15 cellular contexts compared by ENCODE assay signal in the genomic region with DNA sequence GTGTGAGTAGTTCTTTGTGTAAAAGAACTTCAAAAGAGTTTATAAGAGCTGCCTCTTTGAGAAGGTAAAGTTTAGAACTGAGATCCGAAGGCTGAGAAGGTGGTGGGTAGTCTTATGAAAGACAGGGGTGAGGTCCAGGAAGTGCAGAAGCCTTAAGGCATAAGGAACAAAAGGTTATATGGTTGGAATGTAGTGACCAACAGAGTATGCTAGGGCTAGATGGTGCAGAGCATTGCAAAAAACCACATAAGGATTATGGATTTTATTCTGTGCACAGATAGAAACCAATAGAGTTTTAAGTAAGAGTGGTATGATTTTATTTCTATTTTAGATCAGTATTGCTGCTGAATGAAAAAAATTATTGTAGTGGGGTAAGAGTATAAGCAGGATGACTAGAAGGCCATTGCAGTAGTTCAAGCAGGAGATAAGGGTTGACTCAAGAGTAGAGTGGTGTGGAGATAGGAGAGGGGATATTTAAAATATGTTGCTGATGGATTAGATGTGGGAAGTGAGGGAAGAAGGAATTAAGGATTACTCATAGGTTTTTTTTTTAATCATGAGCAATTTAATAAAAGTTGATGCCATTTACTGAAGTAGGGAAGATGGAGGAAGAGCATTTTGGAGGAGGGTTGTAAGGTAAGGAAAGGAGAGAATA. TPM values are rescaled to one million over a fixed set of nuclear protein-coding genes. Genes with fewer than 3 reads are reported as not detected.
DNase-seq lines count a peak whose midpoint lies in the region; ATAC-seq and TF ChIP-seq lines count a peak whose summit lies in the region.
"Had no signal": no experiment of that assay in that cellular context is flagged by ENCODE, and none has a peak within 500 bp of the region (broad histone marks: within the 10 kb centered on the region; RNA-seq: fewer than 3 reads in every experiment).

No MANE protein-coding gene starts in this region.

- H4K20me1 ChIP-seq in mammary epithelial cell (ENCODE audit: insufficient read depth, low read length) (no peaks in the 10 kb centered on the region), SK-N-SH (ENCODE audit: insufficient read depth) (peaks cover 21% of the 10 kb centered on the region), OCI-LY7 (ENCODE audit: insufficient read depth, low read length) (no peaks in the 10 kb centered on the region)

- TF ChIP-seq RAD21 in SK-N-SH (IDR thresholded peaks at IDR 0.05; ENCODE audit: low read length): no peak

- H3K9ac ChIP-seq in mammary epithelial cell (ENCODE audit: insufficient read depth, low read length) (no peak overlapping the region), SK-N-SH (no peak overlapping the region; the same call in 1 of the 2 replicates)

- in situ Hi-C loops in mammary epithelial cell (cut with MboI; ENCODE audit: low sequenced_read_pairs in 2 of 2): no loop called here

- H3K4me3 ChIP-seq in mammary epithelial cell (replicated peaks in 1 of 3; ENCODE audit: insufficient read depth in 1 of 3, low read depth in 2 of 3, low read length in 3 of 3) (no peak overlapping the region), breast epithelium (no peak overlapping the region), SK-N-SH (ENCODE audit: low read depth in 2 of 2, low read length in 1 of 2) (peak overlapping the region in 1 of 2 experiments; percentile 2; a peak in 2 of 4 replicates), fibroblast of the aortic adventitia (ENCODE audit: low read depth, low read length) (no peak overlapping the region), OCI-LY7 (ENCODE audit: low read depth, low read length, poor library complexity, severe bottlenecking) (no peak overlapping the region)
- H3K4me3 ChIP-seq: testis had no signal

- no peak; a peak in 1 of 4 replicates for TF ChIP-seq EP300 in SK-N-SH (IDR thresholded peaks at IDR 0.05; ENCODE audit: borderline replicate concordance in 1 of 2, low read depth in 1 of 2, low read length in 1 of 2)

- POLR2A ChIA-PET in SK-N-SH (lab: Yijun Ruan, JAX): no interaction called here
- POLR2A ChIA-PET in OCI-LY7 (lab: Charles Lee): interaction anchor here (0.6 to 1.5 kb wide), 2 partner anchors 11 to 260 kb away, joined by 6 to 8 read pairs; no protein-coding TSS in a partner anchor

- peak; percentile 12 for DNase-seq in mammary epithelial cell
- DNase-seq in breast epithelium (ENCODE audit: low spot score in 2 of 2): no peak
- DNase-seq in SK-N-SH: no peak
- peak; percentile 83 for DNase-seq in fibroblast of the aortic adventitia (ENCODE audit: low read depth)
- DNase-seq in OCI-LY7 (ENCODE audit: low spot score): no peak
- DNase-seq in NCI-H1092 treated with DMSO at 0.1 percent for 48 hours (lab: John Stamatoyannopoulos, UW): no peak
- DNase-seq: activated B cell treated with CpG ODN at 0.5 μM for 24 hours; activated naive CD4-positive, alpha-beta T cell treated with Interleukin-2 at 50 U/mL for 16 hours; cerebellar nuclear complex; NCI-H1694 treated with DMSO at 0.1 percent for 48 hours; NCI-H510A treated with DMSO at 0.1 percent for 48 hours; OCI-M1; testis had no signal

- no peaks in the 10 kb centered on the region for H3K9me3 ChIP-seq in mammary epithelial cell (replicated peaks; ENCODE audit: insufficient read depth, low read length)
- H3K9me3 ChIP-seq in breast epithelium: no peaks in the 10 kb centered on the region
- H3K9me3 ChIP-seq in SK-N-SH: peaks cover 4% of the 10 kb centered on the region; the same call in 1 of the 2 replicates
- no peaks in the 10 kb centered on the region for H3K9me3 ChIP-seq in OCI-LY7 (ENCODE audit: low read length)
- H3K9me3 ChIP-seq: testis had no signal

- BruUV-seq in mammary epithelial cell (replicated peaks; lab: Mats Ljungman, UMichigan) (no TSS peak), OCI-LY7 (replicated peaks; lab: Mats Ljungman, UMichigan) (no TSS peak)

- dilution Hi-C loops in mammary epithelial cell (cut with HindIII; ENCODE audit: low sequenced_read_pairs): loop anchor here (5.0 kb wide), 1 partner anchor 37 kb away; no protein-coding TSS in a partner anchor

- H3F3A ChIP-seq in SK-N-SH (replicated peaks; ENCODE audit: insufficient read depth): peaks cover 50% of the 10 kb centered on the region

- H2AFZ ChIP-seq in mammary epithelial cell (ENCODE audit: low read depth, low read length): no peak overlapping the region
- H2AFZ ChIP-seq in SK-N-SH (ENCODE audit: low read depth): no peak overlapping the region
- H2AFZ ChIP-seq in OCI-LY7 (ENCODE audit: low read length): no peak overlapping the region

- intact Hi-C loops in mammary epithelial cell (cut with micrococcal nuclease): no loop called here
- intact Hi-C loops in breast epithelium (cut with DNase I; ENCODE audit: low total_unique reads): no loop called here
- intact Hi-C loops in OCI-LY7 (cut with micrococcal nuclease; ENCODE audit: unreplicated experiment): no loop called here

- H3K4me1 ChIP-seq in mammary epithelial cell (ENCODE audit: insufficient read depth, low read length): peaks cover 45% of the 10 kb centered on the region
- no peaks in the 10 kb centered on the region for H3K4me1 ChIP-seq in breast epithelium
- H3K4me1 ChIP-seq in SK-N-SH (ENCODE audit: control insufficient read depth in 1 of 2, insufficient read depth in 2 of 2, low read depth in 1 of 2, low read length in 1 of 2): peaks cover 9 to 14% of the 10 kb centered on the region in 2 experiments; a peak in 3 of 4 replicates
- H3K4me1 ChIP-seq in OCI-LY7 (ENCODE audit: insufficient read depth, low read length, poor library complexity, severe bottlenecking): peaks cover 25% of the 10 kb centered on the region
- H3K4me1 ChIP-seq: testis had no signal

- H3K79me2 ChIP-seq in mammary epithelial cell (ENCODE audit: insufficient read depth, low read length) (peaks cover 55% of the 10 kb centered on the region), SK-N-SH (ENCODE audit: insufficient read depth) (peaks cover 86% of the 10 kb centered on the region), OCI-LY7 (ENCODE audit: insufficient read depth, low read depth, low read length) (no peaks in the 10 kb centered on the region)

- H3K27ac ChIP-seq in mammary epithelial cell (ENCODE audit: insufficient read depth, low read depth, low read length) (peak overlapping the region; percentile 57), breast epithelium (no peak overlapping the region), SK-N-SH (ENCODE audit: low read depth in 2 of 2, low read length in 1 of 2) (peak overlapping the region; percentile 77 to 79; a peak in 3 of 4 replicates), OCI-LY7 (ENCODE audit: low read depth, low read length, poor library complexity, severe bottlenecking) (no peak overlapping the region)
- H3K27ac ChIP-seq: testis had no signal

- TF ChIP-seq POLR2A in breast epithelium (IDR thresholded peaks at IDR 0.05): no peak

- H3K9me2 ChIP-seq in SK-N-SH (no peaks in the 10 kb centered on the region), OCI-LY7 (ENCODE audit: insufficient read depth, low read length) (no peaks in the 10 kb centered on the region)

- CTCF ChIA-PET in mammary epithelial cell (lab: Charles Lee; ENCODE audit: low non-redundant PET): no interaction called here
- CTCF ChIA-PET in SK-N-SH (lab: Yijun Ruan, JAX): interaction anchor here (1.4 to 2.8 kb wide), 2 partner anchors 32 to 126 kb away, joined by 6 to 11 read pairs; no protein-coding TSS in a partner anchor
- CTCF ChIA-PET in OCI-LY7 (lab: Charles Lee; ENCODE audit: unreplicated experiment): no interaction called here

- TF ChIP-seq CTCF in mammary epithelial cell (conservative IDR thresholded peaks at IDR 0.05 in 1 of 2, IDR thresholded peaks at IDR 0.05 in 1 of 2; ENCODE audit: extremely low read depth in 1 of 2, insufficient read depth in 1 of 2, low read depth in 1 of 2, low read length in 2 of 2) (no peak), breast epithelium (IDR thresholded peaks at IDR 0.05) (no peak), SK-N-SH (IDR thresholded peaks at IDR 0.05) (no peak), fibroblast of the aortic adventitia (IDR thresholded peaks at IDR 0.05; ENCODE audit: insufficient read depth, low read length) (no peak), OCI-LY7 (conservative IDR thresholded peaks at IDR 0.05; ENCODE audit: low read length) (no peak)

- no peak for ATAC-seq in HG02571 (IDR thresholded peaks at IDR 0.05; ENCODE audit: unreplicated experiment)
- ATAC-seq in HG03354 (IDR thresholded peaks at IDR 0.05; ENCODE audit: poor library complexity, severe bottlenecking, unreplicated experiment): no peak

- H3K36me3 ChIP-seq in mammary epithelial cell (ENCODE audit: insufficient read depth, low read length): no peaks in the 10 kb centered on the region
- H3K36me3 ChIP-seq in breast epithelium: no peaks in the 10 kb centered on the region
- H3K36me3 ChIP-seq in SK-N-SH (replicated peaks in 1 of 2; ENCODE audit: control insufficient read depth in 1 of 2, insufficient read depth in 2 of 2, low read length in 1 of 2): peaks cover 0 to 10% of the 10 kb centered on the region in 2 experiments
- no peaks in the 10 kb centered on the region for H3K36me3 ChIP-seq in OCI-LY7 (ENCODE audit: insufficient read depth, low read length)

- WGBS in mammary epithelial cell (ENCODE audit: low coverage, missing lambda C conversion rate): 25% methylated on average over 1 of the region's 1 CpG
- 71% methylated on average over 1 of the region's 1 CpG for WGBS in SK-N-SH (ENCODE audit: low lambda C conversion rate)

- H3K4me2 ChIP-seq in mammary epithelial cell (ENCODE audit: insufficient read depth, low read depth, low read length) (peak overlapping the region; percentile 58), SK-N-SH (peak overlapping the region; percentile 75), OCI-LY7 (ENCODE audit: low read length) (no peak overlapping the region)

- H3K27me3 ChIP-seq in mammary epithelial cell (ENCODE audit: insufficient read depth, low read length) (no peaks in the 10 kb centered on the region), breast epithelium (no peaks in the 10 kb centered on the region), SK-N-SH (ENCODE audit: insufficient read depth) (no peaks in the 10 kb centered on the region)
- H3K27me3 ChIP-seq: testis had no signal

TF ChIP-seq in SK-N-SH, 30 proteins besides CTCF, POLR2A, EP300 and RAD21 (continues in another document):
- TF ChIP-seq FOXJ3 (CRISPR knock-in tag; IDR thresholded peaks at IDR 0.05) (no peak), SIN3A (IDR thresholded peaks at IDR 0.05; ENCODE audit: borderline replicate concordance, low read depth, low read length) (no peak), NFIC (IDR thresholded peaks at IDR 0.05; ENCODE audit: borderline replicate concordance) (no peak)

RNA-seq across cellular contexts. Expression of gene RECK, which starts 3.7 kb away (rescaled TPM):
- total RNA-seq in mammary epithelial cell (10 to 100 TPM in 1 of 2 donors, 1 to 10 TPM in 1; 5.6 to 12.7 TPM), breast epithelium (10 to 100 TPM; 12.7 to 25.6 (median 17.7) TPM), fibroblast of the aortic adventitia (ENCODE audit: low replicate concordance) (30.1 and 61.8 TPM in 2 replicates), OCI-LY7 (2022) (6.5 and 8.1 TPM in 2 replicates)
- polyA plus RNA-seq in mammary epithelial cell (4.1 TPM), SK-N-SH (2012; rRNA removed) (22.8 and 27.3 TPM in 2 replicates)
- polyA minus RNA-seq in mammary epithelial cell: 5.5 TPM
- polyA plus RNA-seq in SK-N-SH (2012; cell fraction: cytosol; rRNA removed): 26.6 and 29.4 TPM in 2 replicates
- 22.2 and 34.2 TPM in 2 replicates for polyA plus RNA-seq in SK-N-SH (2012; cell fraction: nucleus; rRNA removed)
- total RNA-seq in OCI-LY7 (2014; rRNA removed; shearing (Covaris generic)): 3.0 and 6.0 TPM in 2 replicates

Comparison
In these comparisons a context has a peak if more than half of its experiments do, and no peak if none do; other contexts are left out.
1. DNase-seq: peak in mammary epithelial cell (single experiment) and fibroblast of the aortic adventitia (single experiment); none in breast epithelium (0 of 2), SK-N-SH (single experiment), OCI-LY7 (single experiment) and NCI-H1092 treated with DMSO at 0.1 percent for 48 hours (single experiment).
2. H3K27ac ChIP-seq: peak in mammary epithelial cell (single experiment) and SK-N-SH (2 of 2); none in breast epithelium (0 of 2) and OCI-LY7 (single experiment).